Comparison of ENCODE assay signal across 20 cellular contexts in genomic region chr22:48666620-48667019, GRCh38.
"Had no signal": no experiment of that assay in that cellular context is flagged by ENCODE, and none has a peak within 500 bp of the region (broad histone marks: within the 10 kb centered on the region; RNA-seq: fewer than 3 reads in every experiment).

No MANE protein-coding gene starts in this region.

- DNase-seq: IMR-90, Karpas-422, KG1, MG63, NCI-H1092, NCI-H1105 treated with DMSO at 0.1 percent for 48 hours, NCI-H1417 treated with DMSO at 0.1 percent for 48 hours, NCI-H146, NCI-H1694 treated with DMSO at 0.1 percent for 48 hours, NCI-H1930, NCI-H2081, NCI-H2107, NCI-H2227 treated with DMSO at 0.1 percent for 48 hours, NCI-H69, NCI-H774, PC-3, SHP77 had no signal

- H3K36me3 ChIP-seq: MG63 had no signal

- ATAC-seq: HepG2, Panc1, PC-3, SK-N-SH treated with all-trans-retinoic acid at 6 μM for 48 hours had no signal

- H3K4me3 ChIP-seq: MG63 had no signal

- H3K27me3 ChIP-seq: MG63 had no signal

- FAIRE-seq: HepG2 had no signal

- H3K9me3 ChIP-seq: MG63 had no signal
